10 cellular contexts compared by ENCODE assay signal in genomic region chr1:205939690-205940330, GRCh38. TPM values are rescaled to one million over a fixed set of nuclear protein-coding genes. Genes with fewer than 3 reads are reported as not detected.
DNase-seq lines count a peak whose midpoint lies in the region; ATAC-seq lines count a peak whose summit lies in the region.
"Had no signal": no experiment of that assay in that cellular context is flagged by ENCODE, and none has a peak within 500 bp of the region (broad histone marks: within the 10 kb centered on the region; RNA-seq: fewer than 3 reads in every experiment).

No MANE protein-coding gene starts in this region.

- H3K27ac Mint-ChIP-seq in activated naive CD4-positive, alpha-beta T cell treated with anti-CD3 and anti-CD28 coated beads, Interleukin-2, amount 10 ng/mL, durations not matched to agents 7 days and 5 days, result no peak overlapping the region
- peak overlapping the region in 1 of 2 donors; percentile 23 for H3K27ac Mint-ChIP-seq in stimulated activated naive CD8-positive, alpha-beta T cell treated with anti-CD3 and anti-CD28 coated beads, Interleukin-15, amount 100 ng/mL, for 72 hours
- H3K27ac Mint-ChIP-seq: activated naive CD4-positive, alpha-beta T cell treated with anti-CD3 and anti-CD28 coated beads for 36 hours had no signal

- no peak overlapping the region for H3K4me3 Mint-ChIP-seq in activated naive CD4-positive, alpha-beta T cell treated with anti-CD3 and anti-CD28 coated beads, Interleukin-2, amount 10 ng/mL, durations not matched to agents 7 days and 5 days
- H3K4me3 Mint-ChIP-seq in stimulated activated naive CD8-positive, alpha-beta T cell treated with anti-CD3 and anti-CD28 coated beads, Interleukin-15, amount 100 ng/mL, for 72 hours, result no peak overlapping the region
- H3K4me3 Mint-ChIP-seq: activated naive CD4-positive, alpha-beta T cell treated with anti-CD3 and anti-CD28 coated beads for 36 hours had no signal

- ATAC-seq in stimulated activated naive CD8-positive, alpha-beta T cell treated with anti-CD3 and anti-CD28 coated beads, Interleukin-15, amount 100 ng/mL, for 72 hours, result peak; percentile 49
- ATAC-seq in GM19351 (IDR thresholded peaks at IDR 0.05; ENCODE audit: unreplicated experiment), result no peak

- no peaks in the 10 kb centered on the region for H3K9me3 Mint-ChIP-seq in activated naive CD4-positive, alpha-beta T cell treated with anti-CD3 and anti-CD28 coated beads, Interleukin-2, amount 10 ng/mL, durations not matched to agents 7 days and 5 days
- H3K9me3 Mint-ChIP-seq in stimulated activated naive CD8-positive, alpha-beta T cell treated with anti-CD3 and anti-CD28 coated beads, Interleukin-15, amount 100 ng/mL, for 72 hours, result no peaks in the 10 kb centered on the region
- H3K9me3 Mint-ChIP-seq: activated naive CD4-positive, alpha-beta T cell treated with anti-CD3 and anti-CD28 coated beads for 36 hours had no signal

- H3K4me1 Mint-ChIP-seq in activated naive CD4-positive, alpha-beta T cell treated with anti-CD3 and anti-CD28 coated beads, Interleukin-2, amount 10 ng/mL, durations not matched to agents 7 days and 5 days, result no peaks in the 10 kb centered on the region
- no peaks in the 10 kb centered on the region for H3K4me1 Mint-ChIP-seq in stimulated activated naive CD8-positive, alpha-beta T cell treated with anti-CD3 and anti-CD28 coated beads, Interleukin-15, amount 100 ng/mL, for 72 hours

- CTCF ChIA-PET in activated naive CD4-positive, alpha-beta T cell treated with anti-CD3 and anti-CD28 coated beads, Interleukin-2, amount 10 ng/mL, durations not matched to agents 7 days and 5 days (lab: Charles Lee), result no interaction called here

- H3K27me3 Mint-ChIP-seq in activated naive CD4-positive, alpha-beta T cell treated with anti-CD3 and anti-CD28 coated beads, Interleukin-2, amount 10 ng/mL, durations not matched to agents 7 days and 5 days, result peaks cover 84% of the 10 kb centered on the region
- H3K27me3 Mint-ChIP-seq in stimulated activated naive CD8-positive, alpha-beta T cell treated with anti-CD3 and anti-CD28 coated beads, Interleukin-15, amount 100 ng/mL, for 72 hours, result peaks cover 86% of the 10 kb centered on the region

- no peaks in the 10 kb centered on the region for H3K36me3 Mint-ChIP-seq in activated naive CD4-positive, alpha-beta T cell treated with anti-CD3 and anti-CD28 coated beads, Interleukin-2, amount 10 ng/mL, durations not matched to agents 7 days and 5 days

- peak; percentile 31 for DNase-seq in activated naive CD4-positive, alpha-beta T cell treated with anti-CD3 and anti-CD28 coated beads, Interleukin-2, amount 10 ng/mL, durations not matched to agents 7 days and 5 days
- no peak for DNase-seq in activated naive CD4-positive, alpha-beta T cell (lab: John Stamatoyannopoulos, UW)
- peak; percentile 80 for DNase-seq in NCI-H2196 treated with DMSO at 0.1 percent for 48 hours (lab: John Stamatoyannopoulos, UW; ENCODE audit: unreplicated experiment)
- peak; percentile 29 for DNase-seq in dermis blood vessel endothelial cell
- no peak for DNase-seq in stimulated activated naive CD8-positive, alpha-beta T cell treated with anti-CD3 and anti-CD28 coated beads, Interleukin-15, amount 100 ng/mL, for 72 hours
- no peak for DNase-seq in GOT3 (lab: John Stamatoyannopoulos, UW)
- DNase-seq in midbrain (lab: John Stamatoyannopoulos, UW), result no peak
- DNase-seq: activated naive CD4-positive, alpha-beta T cell treated with anti-CD3 and anti-CD28 coated beads for 36 hours; stimulated activated CD4-positive, alpha-beta T cell treated with anti-CD3 and anti-CD28 coated beads, Interleukin-4, amount 100 ng/mL, for 4 hours had no signal

RNA-seq across cellular contexts. Expression of gene SLC26A9, which starts 3.4 kb away (rescaled TPM):
- 0.09 TPM in 1 of 2 replicates, not detected in the other for total RNA-seq in dermis blood vessel endothelial cell
- total RNA-seq: activated naive CD4-positive, alpha-beta T cell treated with anti-CD3 and anti-CD28 coated beads for 36 hours had no signal

Comparison
In these comparisons a context has a peak if more than half of its experiments do, and no peak if none do; other contexts are left out.
1. DNase-seq: peak in activated naive CD4-positive, alpha-beta T cell treated with anti-CD3 and anti-CD28 coated beads, Interleukin-2, amount 10 ng/mL, durations not matched to agents 7 days and 5 days (single experiment), NCI-H2196 treated with DMSO at 0.1 percent for 48 hours (single experiment) and dermis blood vessel endothelial cell (single experiment); none in activated naive CD4-positive, alpha-beta T cell (0 of 4), stimulated activated naive CD8-positive, alpha-beta T cell treated with anti-CD3 and anti-CD28 coated beads, Interleukin-15, amount 100 ng/mL, for 72 hours (0 of 2), GOT3 (single experiment) and midbrain (single experiment).